Comparison of ENCODE assay signal across 23 cellular contexts in genomic region chr2:10478916-10479315, GRCh38. TPM values are rescaled to one million over a fixed set of nuclear protein-coding genes. Genes with fewer than 3 reads are reported as not detected.
DNase-seq lines count a peak whose midpoint lies in the region; ATAC-seq and TF ChIP-seq lines count a peak whose summit lies in the region.
"Had no signal": no experiment of that assay in that cellular context is flagged by ENCODE, and none has a peak within 500 bp of the region (broad histone marks: within the 10 kb centered on the region; RNA-seq: fewer than 3 reads in every experiment).

No MANE protein-coding gene starts in this region.

- no peak for TF ChIP-seq CTCF in endodermal cell (conservative IDR thresholded peaks at IDR 0.05)

- WGBS in endodermal cell (ENCODE audit: insufficient coverage in 1 of 2, insufficient read length in 1 of 2), 2 experiments, result 89 to 97% methylated on average over 8 to 12 of the region's 12 CpGs

- DNase-seq in DMS53 (lab: John Stamatoyannopoulos, UW), result peak; percentile 29
- no peak for DNase-seq in DMS53 treated with DMSO at 0.1 percent for 48 hours (lab: John Stamatoyannopoulos, UW; ENCODE audit: unreplicated experiment)
- peak; percentile 14 for DNase-seq in COLO668 (lab: John Stamatoyannopoulos, UW; ENCODE audit: unreplicated experiment)
- peak; percentile 49 for DNase-seq in endodermal cell
- DNase-seq in posterior vena cava (ENCODE audit: low spot score), result peak; percentile 30
- DNase-seq in stimulated activated CD4-positive, alpha-beta T cell treated with anti-CD3 and anti-CD28 coated beads, Interleukin-4, amount 100 ng/mL, for 24 hours, result no peak
- DNase-seq in T1000 (lab: John Stamatoyannopoulos, UW), result no peak
- DNase-seq: 8988T; activated CD4-positive, alpha-beta T cell treated with anti-CD3 and anti-CD28 coated beads, Interleukin-2, amount 50 U/mL, for 4 hours; activated naive CD4-positive, alpha-beta T cell treated with anti-CD3 and anti-CD28 coated beads, Interleukin-2, amount 50 U/mL, for 16 hours; amniotic stem cell; DND-41; effector memory CD4-positive, alpha-beta T cell; islet precursor cell; KBM-7; MM.1S; NCI-H1417 treated with DMSO at 0.1 percent for 48 hours; NCI-H446 treated with DMSO at 0.1 percent for 48 hours; right cardiac atrium; stimulated activated naive CD4-positive, alpha-beta T cell treated with Interleukin-2 at 50 U/mL for 16 hours; T-helper 1 cell had no signal

- intact Hi-C loops in posterior vena cava (cut with DNase I), result no loop called here

- H3K27ac Mint-ChIP-seq in endodermal cell, result no peak overlapping the region

- no peaks in the 10 kb centered on the region for H3K36me3 Mint-ChIP-seq in endodermal cell (ENCODE audit: low read depth)

- no peaks in the 10 kb centered on the region for H3K9me3 ChIP-seq in endodermal cell (ENCODE audit: control insufficient read depth, low read length)
- H3K9me3 ChIP-seq: HAP-1 had no signal

- no peaks in the 10 kb centered on the region for H3K27me3 ChIP-seq in endodermal cell (ENCODE audit: control insufficient read depth, insufficient read depth, low read length, poor library complexity, severe bottlenecking)

- H3K27me3 Mint-ChIP-seq in endodermal cell (ENCODE audit: insufficient read depth), result peaks cover 73% of the 10 kb centered on the region

- H3K27ac ChIP-seq in endodermal cell (ENCODE audit: low read depth, low read length), result no peak overlapping the region

- no peak overlapping the region for H3K4me3 ChIP-seq in endodermal cell (ENCODE audit: low read length)
- H3K4me3 ChIP-seq: HAP-1 had no signal

- no peak for ATAC-seq in GM21447 (IDR thresholded peaks at IDR 0.05; ENCODE audit: unreplicated experiment)
- ATAC-seq: right cardiac atrium had no signal

- no peaks in the 10 kb centered on the region for H3K36me3 ChIP-seq in endodermal cell (ENCODE audit: control insufficient read depth, insufficient read depth, low read length)
- H3K36me3 ChIP-seq: HAP-1 had no signal

- H3K4me1 Mint-ChIP-seq in endodermal cell, result peaks cover 39% of the 10 kb centered on the region

- no peaks in the 10 kb centered on the region for H3K9me3 Mint-ChIP-seq in endodermal cell

- H3K4me1 ChIP-seq in endodermal cell (ENCODE audit: control insufficient read depth, insufficient read depth, low read length), result peaks cover 16% of the 10 kb centered on the region
- H3K4me1 ChIP-seq: HAP-1 had no signal

- no peak overlapping the region for H3K4me3 Mint-ChIP-seq in endodermal cell

- no peak overlapping the region for H3K9ac ChIP-seq in endodermal cell (ENCODE audit: extremely low read depth, low read length, poor library complexity, severe bottlenecking)

RNA-seq across cellular contexts. Expression of gene ODC1, which starts 30.8 kb away (rescaled TPM):
- total RNA-seq in endodermal cell (100 to 1,000 TPM; 108 to 152 TPM), posterior vena cava (10 to 100 TPM; 51.7 to 67.6 TPM)
- polyA plus RNA-seq in endodermal cell (2013, experiment 1 of 2), result 336 TPM
- 282 TPM for polyA plus RNA-seq in endodermal cell (2013, experiment 2 of 2)

Comparison
In these comparisons a context has a peak if more than half of its experiments do, and no peak if none do; other contexts are left out.
1. DNase-seq: peak in DMS53 (single experiment), COLO668 (single experiment), endodermal cell (single experiment) and posterior vena cava (single experiment); none in DMS53 treated with DMSO at 0.1 percent for 48 hours (single experiment), stimulated activated CD4-positive, alpha-beta T cell treated with anti-CD3 and anti-CD28 coated beads, Interleukin-4, amount 100 ng/mL, for 24 hours (single experiment) and T1000 (single experiment).